ENCODE assay signal across 12 cellular contexts in genomic region chr20:54479138-54479906, GRCh38. TPM values are rescaled to one million over a fixed set of nuclear protein-coding genes. Genes with fewer than 3 reads are reported as not detected.
DNase-seq lines count a peak whose midpoint lies in the region; ATAC-seq and TF ChIP-seq lines count a peak whose summit lies in the region.
"Had no signal": no experiment of that assay in that cellular context is flagged by ENCODE, and none has a peak within 500 bp of the region (broad histone marks: within the 10 kb centered on the region; RNA-seq: fewer than 3 reads in every experiment).

No MANE protein-coding gene starts in this region.

- no peaks in the 10 kb centered on the region for H3K36me3 Mint-ChIP-seq in CD8-positive, alpha-beta T cell

- H3K4me1 Mint-ChIP-seq in CD8-positive, alpha-beta T cell (ENCODE audit: low read depth) = peaks cover 2% of the 10 kb centered on the region

- ATAC-seq in GM19467 (IDR thresholded peaks at IDR 0.05; ENCODE audit: unreplicated experiment) (peak; percentile 48), GM21526 (IDR thresholded peaks at IDR 0.05; ENCODE audit: low FRiP score, unreplicated experiment) (no peak), HG03469 (IDR thresholded peaks at IDR 0.05; ENCODE audit: unreplicated experiment) (no peak)
- ATAC-seq in CD8-positive, alpha-beta T cell = no peak
- ATAC-seq: activated T-cell treated with anti-CD3 and anti-CD28 coated beads, Interleukin-2, amount 50 U/mL, for 72 hours; effector memory CD8-positive, alpha-beta T cell had no signal

- H3K9ac ChIP-seq in OCI-LY3 (ENCODE audit: low read length) = no peak overlapping the region

- no peaks in the 10 kb centered on the region for H3K27me3 ChIP-seq in OCI-LY3 (ENCODE audit: low read depth, low read length)
- H3K27me3 ChIP-seq in CD8-positive, alpha-beta T cell (ENCODE audit: insufficient read depth, low read length) = peaks cover 4% of the 10 kb centered on the region

- no peaks in the 10 kb centered on the region for H3K36me3 ChIP-seq in OCI-LY3 (replicated peaks; ENCODE audit: low read depth, low read length)
- no peaks in the 10 kb centered on the region for H3K36me3 ChIP-seq in CD8-positive, alpha-beta T cell (ENCODE audit: insufficient read depth, low read length)
- H3K36me3 ChIP-seq: transverse colon had no signal

- no peaks in the 10 kb centered on the region; the same call in 1 of the 2 replicates for H3K9me3 ChIP-seq in OCI-LY3 (ENCODE audit: insufficient read depth, low read length)
- H3K9me3 ChIP-seq in CD8-positive, alpha-beta T cell (ENCODE audit: low read length) = no peaks in the 10 kb centered on the region
- H3K9me3 ChIP-seq: transverse colon had no signal

- peak; percentile 13 for TF ChIP-seq CTCF in AG09309 (IDR thresholded peaks at IDR 0.05; ENCODE audit: control insufficient read depth, insufficient read depth, low read depth, low read length, missing control alignments)
- TF ChIP-seq CTCF in OCI-LY3 (IDR thresholded peaks at IDR 0.05; ENCODE audit: low read depth, low read length) = peak; percentile 44
- peak; percentile 40 for TF ChIP-seq CTCF in fibroblast of the aortic adventitia (IDR thresholded peaks at IDR 0.05; ENCODE audit: insufficient read depth, low read length)
- TF ChIP-seq CTCF in CD8-positive, alpha-beta T cell (IDR thresholded peaks at IDR 0.05) = no peak

- no peaks in the 10 kb centered on the region for H3K79me2 ChIP-seq in OCI-LY3 (ENCODE audit: low read length)

- no peak overlapping the region for H2AFZ ChIP-seq in OCI-LY3 (ENCODE audit: low read depth, low read length)

- H3K9me3 Mint-ChIP-seq in CD8-positive, alpha-beta T cell = no peaks in the 10 kb centered on the region

- DNase-seq in AG09309 (ENCODE audit: low read depth) (no peak), fibroblast of the aortic adventitia (ENCODE audit: low read depth) (peak; percentile 17)
- DNase-seq in CD8-positive, alpha-beta T cell = no peak
- no peak for DNase-seq in stimulated activated naive CD4-positive, alpha-beta T cell (lab: John Stamatoyannopoulos, UW)
- DNase-seq: activated T-cell treated with anti-CD3 and anti-CD28 coated beads, Interleukin-2, amount 50 U/mL, for 72 hours; effector memory CD8-positive, alpha-beta T cell; NCI-H2029; transverse colon had no signal

- peaks cover 16% of the 10 kb centered on the region for H3K4me1 ChIP-seq in OCI-LY3 (ENCODE audit: low read length)
- no peaks in the 10 kb centered on the region for H3K4me1 ChIP-seq in CD8-positive, alpha-beta T cell (ENCODE audit: insufficient read depth, low read length)

- CTCF ChIA-PET in CD8-positive, alpha-beta T cell (lab: Charles Lee) = no interaction called here

- H3K27me3 Mint-ChIP-seq in CD8-positive, alpha-beta T cell (ENCODE audit: low read depth) = peaks cover 39% of the 10 kb centered on the region

- H3K27ac ChIP-seq in OCI-LY3 (ENCODE audit: low read length) = no peak overlapping the region
- no peak overlapping the region for H3K27ac ChIP-seq in CD8-positive, alpha-beta T cell (ENCODE audit: low read depth, low read length)
- H3K27ac ChIP-seq: transverse colon had no signal

- H4K20me1 ChIP-seq in OCI-LY3 (ENCODE audit: insufficient read depth, low read length) = no peaks in the 10 kb centered on the region

- no peak overlapping the region for H3K4me3 ChIP-seq in AG09309 (ENCODE audit: control insufficient read depth, low read depth, low read length)
- no peak overlapping the region for H3K4me3 ChIP-seq in OCI-LY3 (ENCODE audit: low read length)
- no peak overlapping the region for H3K4me3 ChIP-seq in fibroblast of the aortic adventitia (ENCODE audit: low read depth, low read length)
- H3K4me3 ChIP-seq in CD8-positive, alpha-beta T cell (ENCODE audit: low read depth, low read length) = no peak overlapping the region
- H3K4me3 ChIP-seq: transverse colon had no signal

- peak overlapping the region; percentile 1; the same call in 1 of the 2 replicates for H3K4me2 ChIP-seq in OCI-LY3 (ENCODE audit: low read length)

- no peak overlapping the region for H3K4me3 Mint-ChIP-seq in CD8-positive, alpha-beta T cell
- H3K4me3 Mint-ChIP-seq: activated T-cell treated with anti-CD3 and anti-CD28 coated beads, Interleukin-2, amount 50 U/mL, for 72 hours; effector memory CD8-positive, alpha-beta T cell had no signal

- H3K27ac Mint-ChIP-seq in CD8-positive, alpha-beta T cell = no peak overlapping the region
- H3K27ac Mint-ChIP-seq: activated T-cell treated with anti-CD3 and anti-CD28 coated beads, Interleukin-2, amount 50 U/mL, for 72 hours; effector memory CD8-positive, alpha-beta T cell had no signal

- intact Hi-C loops in CD8-positive, alpha-beta T cell (cut with DNase I, micrococcal nuclease) = no loop called here

- POLR2A ChIA-PET in CD8-positive, alpha-beta T cell (lab: Charles Lee) = no interaction called here

RNA-seq across cellular contexts. Expression of gene DOK5, which starts 3.9 kb away (rescaled TPM):
- total RNA-seq in fibroblast of the aortic adventitia (ENCODE audit: low replicate concordance) = 53.6 and 85.6 TPM in 2 replicates
- not detected for total RNA-seq in CD8-positive, alpha-beta T cell

Comparison
In these comparisons a context has a peak if more than half of its experiments do, and no peak if none do; other contexts are left out.
1. RNA of gene DOK5, which starts 3.9 kb away (total RNA-seq): 53.6 to 85.6 TPM in fibroblast of the aortic adventitia; not detected in CD8-positive, alpha-beta T cell; every median in the first group is over 10 times any median in the second.